8 cellular contexts compared by ENCODE assay signal in genomic region chr1:162056043-162056442, GRCh38. TPM values are rescaled to one million over a fixed set of nuclear protein-coding genes. Genes with fewer than 3 reads are reported as not detected.
A peak's percentile ranks its signal among the peaks of the same experiment; 100 is the strongest.
DNase-seq lines count a peak whose midpoint lies in the region; ATAC-seq, FAIRE-seq and TF ChIP-seq lines count a peak whose summit lies in the region.

No MANE protein-coding gene starts in this region.

- H3K36me3 ChIP-seq in PC-3 (ENCODE audit: low read depth, low read length) (no peaks in the 10 kb centered on the region), neutrophil (no peaks in the 10 kb centered on the region)

- H3K79me2 ChIP-seq in PC-3 (ENCODE audit: low read length) = no peaks in the 10 kb centered on the region

- H4K20me1 ChIP-seq in PC-3 (ENCODE audit: low read length) = no peaks in the 10 kb centered on the region

- DNase-seq in AG10803 (ENCODE audit: low read depth) (peak; percentile 54), GM18507 (ENCODE audit: extremely low spot score, insufficient read length, low read depth) (peak; percentile 33), LHCN-M2 (ENCODE audit: low read depth) (peak; percentile 76), PC-3 (peak; percentile 89), foreskin fibroblast (peak; percentile 63 to 87)
- DNase-seq in activated T-helper 2 cell treated with anti-CD3 and anti-CD28 coated beads, Interferon-gamma antibody, Interleukin-2, Interleukin-4, amounts not matched to agents 10 μg/mL and 5 μg/mL and 100 μg/mL, durations not matched to agents 14 hours and 24 hours and 36 hours (ENCODE audit: low spot score) = peak; percentile 14

- H3K4me3 ChIP-seq in AG10803 (ENCODE audit: low read length) = no peak overlapping the region
- H3K4me3 ChIP-seq in PC-3 (ENCODE audit: low read length) = no peak overlapping the region
- no peak overlapping the region for H3K4me3 ChIP-seq in foreskin fibroblast (ENCODE audit: low read depth in 1 of 2, low read length in 2 of 2)
- H3K4me3 ChIP-seq in neutrophil (ENCODE audit: low read depth in 1 of 2, low read length in 1 of 2) = no peak overlapping the region

- H3K27me3 ChIP-seq in PC-3 (ENCODE audit: low read length) (no peaks in the 10 kb centered on the region), neutrophil (no peaks in the 10 kb centered on the region)

- peaks cover 4% of the 10 kb centered on the region for H3F3A ChIP-seq in PC-3 (ENCODE audit: low read length, unreplicated experiment)

- H3K4me1 Mint-ChIP-seq in activated T-helper 2 cell treated with anti-CD3 and anti-CD28 coated beads, Interferon-gamma antibody, Interleukin-2, Interleukin-4, amounts not matched to agents 10 μg/mL and 5 μg/mL and 100 μg/mL, durations not matched to agents 14 hours and 24 hours and 36 hours (ENCODE audit: low read depth) = no peaks in the 10 kb centered on the region

- H3K4me3 Mint-ChIP-seq in activated T-helper 2 cell treated with anti-CD3 and anti-CD28 coated beads, Interferon-gamma antibody, Interleukin-2, Interleukin-4, amounts not matched to agents 10 μg/mL and 5 μg/mL and 100 μg/mL, durations not matched to agents 14 hours and 24 hours and 36 hours (ENCODE audit: low read depth) = no peak overlapping the region

- CTCF ChIA-PET in PC-3 (lab: Charles Lee) = interaction anchor here (0.5 to 1.1 kb wide), 10 partner anchors 11 to 472 kb away, joined by 3 to 9 read pairs (median 4); no protein-coding TSS in a partner anchor

- ATAC-seq in PC-3 = peak; percentile 68
- no peak for ATAC-seq in GM19452 (IDR thresholded peaks at IDR 0.05; ENCODE audit: unreplicated experiment)

- TF ChIP-seq CTCF in AG10803 (conservative IDR thresholded peaks at IDR 0.05; ENCODE audit: low read length) = peak; percentile 97
- TF ChIP-seq CTCF in PC-3 (conservative IDR thresholded peaks at IDR 0.05; ENCODE audit: low read depth, low read length) = peak; percentile 98
- TF ChIP-seq CTCF in foreskin fibroblast (IDR thresholded peaks at IDR 0.05; ENCODE audit: low read depth, low read length) = peak; percentile 97
- peak; percentile 68 for TF ChIP-seq CTCF in neutrophil (IDR thresholded peaks at IDR 0.05)

- no peak overlapping the region for H3K27ac ChIP-seq in PC-3 (ENCODE audit: low read length)
- no peak overlapping the region for H3K27ac ChIP-seq in neutrophil

- no peak overlapping the region for H3K9ac ChIP-seq in PC-3 (ENCODE audit: low read length)

- peaks cover 6% of the 10 kb centered on the region for H3K27me3 Mint-ChIP-seq in activated T-helper 2 cell treated with anti-CD3 and anti-CD28 coated beads, Interferon-gamma antibody, Interleukin-2, Interleukin-4, amounts not matched to agents 10 μg/mL and 5 μg/mL and 100 μg/mL, durations not matched to agents 14 hours and 24 hours and 36 hours (ENCODE audit: low read depth)

- no peaks in the 10 kb centered on the region for H3K36me3 Mint-ChIP-seq in activated T-helper 2 cell treated with anti-CD3 and anti-CD28 coated beads, Interferon-gamma antibody, Interleukin-2, Interleukin-4, amounts not matched to agents 10 μg/mL and 5 μg/mL and 100 μg/mL, durations not matched to agents 14 hours and 24 hours and 36 hours (ENCODE audit: low read depth)

- no TSS peak for BruUV-seq in PC-3 (replicated peaks; lab: Mats Ljungman, UMichigan)

- POLR2A ChIA-PET in PC-3 (lab: Charles Lee; ENCODE audit: unreplicated experiment) = no interaction called here

- peak; percentile 31 for FAIRE-seq in GM18507 (lab: Jason Lieb, UNC)

- peak overlapping the region; percentile 33 for H2AFZ ChIP-seq in PC-3 (ENCODE audit: low read length)

- H3K4me1 ChIP-seq in PC-3 (ENCODE audit: insufficient read depth, low read length) = peaks cover 16% of the 10 kb centered on the region
- H3K4me1 ChIP-seq in neutrophil (ENCODE audit: control insufficient read depth in 1 of 2, insufficient read depth in 1 of 2, low read depth in 1 of 2, low read length in 1 of 2) = peaks cover 4 to 5% of the 10 kb centered on the region in 2 experiments

- H3K9me3 ChIP-seq in PC-3 (ENCODE audit: low read length) (no peaks in the 10 kb centered on the region), neutrophil (no peaks in the 10 kb centered on the region)

- H3K4me2 ChIP-seq in PC-3 (ENCODE audit: low read length) = peak overlapping the region; percentile 42; the same call in 1 of the 2 replicates

- no peaks in the 10 kb centered on the region for H3K9me2 ChIP-seq in PC-3 (replicated peaks; ENCODE audit: low read length)

- no peak overlapping the region for H3K27ac Mint-ChIP-seq in activated T-helper 2 cell treated with anti-CD3 and anti-CD28 coated beads, Interferon-gamma antibody, Interleukin-2, Interleukin-4, amounts not matched to agents 10 μg/mL and 5 μg/mL and 100 μg/mL, durations not matched to agents 14 hours and 24 hours and 36 hours

- intact Hi-C loops in PC-3 (cut with micrococcal nuclease) = loop anchor here (1.0 to 5.0 kb wide), 4 partner anchors 166 to 441 kb away; partner anchors contain the start of gene UHMK1
- intact Hi-C loops in activated T-helper 2 cell treated with anti-CD3 and anti-CD28 coated beads, Interferon-gamma antibody, Interleukin-2, Interleukin-4, amounts not matched to agents 10 μg/mL and 5 μg/mL and 100 μg/mL, durations not matched to agents 14 hours and 24 hours and 36 hours (cut with micrococcal nuclease) = loop anchor here (1.0 to 2.0 kb wide), 2 partner anchors 220 to 337 kb away; no protein-coding TSS in a partner anchor

- H3K9me3 Mint-ChIP-seq in activated T-helper 2 cell treated with anti-CD3 and anti-CD28 coated beads, Interferon-gamma antibody, Interleukin-2, Interleukin-4, amounts not matched to agents 10 μg/mL and 5 μg/mL and 100 μg/mL, durations not matched to agents 14 hours and 24 hours and 36 hours = no peaks in the 10 kb centered on the region

RNA-seq across cellular contexts. Expression of gene NOS1AP, which starts 13.4 kb away (rescaled TPM):
- 0.13 and 0.98 TPM in 2 replicates for total RNA-seq in LHCN-M2 (2014; rRNA removed)
- 0.22 TPM for polyA plus RNA-seq in LHCN-M2 (2012)
- 1.6 and 2.6 TPM in 2 replicates for total RNA-seq in PC-3 (2014; rRNA removed)
- not detected in 2 replicates for total RNA-seq in activated T-helper 2 cell treated with anti-CD3 and anti-CD28 coated beads, Interferon-gamma antibody, Interleukin-2, Interleukin-4, amounts not matched to agents 10 μg/mL and 5 μg/mL and 100 μg/mL, durations not matched to agents 14 hours and 24 hours and 36 hours

RNA-seq across cellular contexts. Expression of gene OLFML2B, which starts 32.4 kb away (rescaled TPM):
- total RNA-seq in LHCN-M2 (2014; rRNA removed) (83.4 and 87.1 TPM in 2 replicates), PC-3 (2014; rRNA removed) (0.46 and 1.4 TPM in 2 replicates)
- polyA plus RNA-seq in LHCN-M2 (2012) = 49.5 TPM
- not detected in 2 replicates for total RNA-seq in activated T-helper 2 cell treated with anti-CD3 and anti-CD28 coated beads, Interferon-gamma antibody, Interleukin-2, Interleukin-4, amounts not matched to agents 10 μg/mL and 5 μg/mL and 100 μg/mL, durations not matched to agents 14 hours and 24 hours and 36 hours

Comparison
In these comparisons a context has a peak if more than half of its experiments do, and no peak if none do; other contexts are left out.
1. DNase-seq: peak in every context shown above with its lines; median percentile 89 in PC-3; 76 in LHCN-M2; 75 in foreskin fibroblast; 54 in AG10803; 33 in GM18507; 14 in activated T-helper 2 cell treated with anti-CD3 and anti-CD28 coated beads, Interferon-gamma antibody, Interleukin-2, Interleukin-4, amounts not matched to agents 10 μg/mL and 5 μg/mL and 100 μg/mL, durations not matched to agents 14 hours and 24 hours and 36 hours.
2. RNA of gene OLFML2B, which starts 32.4 kb away (total RNA-seq): 83.4 to 87.1 TPM in LHCN-M2; 0.46 to 1.4 TPM in PC-3 and not detected in activated T-helper 2 cell treated with anti-CD3 and anti-CD28 coated beads, Interferon-gamma antibody, Interleukin-2, Interleukin-4, amounts not matched to agents 10 μg/mL and 5 μg/mL and 100 μg/mL, durations not matched to agents 14 hours and 24 hours and 36 hours; every median in the first group is over 10 times any median in the second.
3. Peak in every context shown above with its lines, with median percentiles within 50 percentile points of each other: CTCF ChIP-seq.